ENCODE assay signal across 8 cellular contexts in the genomic region with DNA sequence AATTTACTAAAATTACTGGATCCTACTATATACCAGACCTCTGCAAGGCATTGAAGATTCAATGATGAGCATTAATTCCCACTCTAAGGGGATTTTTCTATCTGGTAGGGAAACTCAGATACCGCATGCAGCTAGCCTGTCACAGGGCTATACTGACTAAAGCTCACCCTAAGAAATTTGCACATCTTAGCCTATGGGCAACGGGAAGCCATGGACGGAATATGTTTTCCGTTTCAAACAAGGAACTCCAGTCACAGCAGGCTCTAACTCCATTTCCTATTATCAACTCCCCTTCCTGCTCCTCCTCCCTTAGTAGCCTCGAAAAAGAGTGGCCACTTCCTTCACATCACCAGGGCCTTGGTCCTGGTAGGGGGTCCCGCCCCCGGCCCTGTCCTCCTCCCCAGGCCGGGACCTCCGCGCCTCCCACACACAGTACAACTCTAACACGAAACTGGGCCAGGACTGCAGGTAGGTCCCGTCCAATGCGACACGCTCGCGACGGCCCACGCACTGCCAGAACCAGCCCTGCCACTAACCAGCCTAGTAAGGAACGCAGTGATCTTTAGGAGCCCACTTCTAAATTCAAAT. TPM values are rescaled to one million over a fixed set of nuclear protein-coding genes. Genes with fewer than 3 reads are reported as not detected.
A peak's percentile ranks its signal among the peaks of the same experiment; 100 is the strongest.
DNase-seq lines count a peak whose midpoint lies in the region; ATAC-seq, FAIRE-seq and TF ChIP-seq lines count a peak whose summit lies in the region.

No MANE protein-coding gene starts in this region.

- peak; percentile 36 for ATAC-seq in HG02798 (IDR thresholded peaks at IDR 0.05; ENCODE audit: poor library complexity, unreplicated experiment)
- peak; percentile 38 for ATAC-seq in HepG2

- peak overlapping the region; percentile 76 for H3K27ac ChIP-seq in HepG2 (ENCODE audit: extremely low read length, insufficient read depth, low read length)
- H3K27ac ChIP-seq in thymus (ENCODE audit: low read depth) = peak overlapping the region; percentile 89

- H3K9me3 ChIP-seq in HepG2 (ENCODE audit: low read length) (no peaks in the 10 kb centered on the region), thymus (ENCODE audit: control insufficient read depth) (no peaks in the 10 kb centered on the region)

- 60% methylated on average over 19 of the region's 19 CpGs for WGBS in HepG2 (ENCODE audit: low lambda C conversion rate)
- 9% methylated on average over 19 of the region's 19 CpGs for WGBS in thymus

- H3K27me3 Mint-ChIP-seq in activated CD4-positive, alpha-beta T cell treated with anti-CD3 and anti-CD28 coated beads, Interleukin-2, amount 10 ng/mL, durations not matched to agents 24 days and 14 days = peaks cover 6% of the 10 kb centered on the region
- H3K27me3 Mint-ChIP-seq in MCF 10A (ENCODE audit: insufficient read depth, unreplicated experiment) = no peaks in the 10 kb centered on the region

- peak overlapping the region; percentile 92 for H3K4me2 ChIP-seq in HepG2 (ENCODE audit: low read depth, low read length)

- no peak for TF ChIP-seq RAD21 in HepG2 (CRISPR knock-in tag; IDR thresholded peaks at IDR 0.05)

- H3K9me3 Mint-ChIP-seq in activated CD4-positive, alpha-beta T cell treated with anti-CD3 and anti-CD28 coated beads, Interleukin-2, amount 10 ng/mL, durations not matched to agents 24 days and 14 days = no peaks in the 10 kb centered on the region
- no peaks in the 10 kb centered on the region for H3K9me3 Mint-ChIP-seq in MCF 10A (ENCODE audit: unreplicated experiment)

- POLR2A ChIA-PET in MCF 10A (lab: Yijun Ruan, JAX) = interaction anchor here (0.6 to 5.9 kb wide), 14 partner anchors 10 to 1580 kb away, joined by 3 to 150 read pairs (median 5); partner anchors contain the start of genes ACTR1B and ANKRD36B
- POLR2A ChIA-PET in HepG2 (lab: Yijun Ruan, JAX) = interaction anchor here (0.6 to 12.2 kb wide), 9 partner anchors 9 to 1581 kb away, joined by 3 to 298 read pairs (median 4); partner anchors contain the start of genes ACTR1B, ANKRD36B and C2orf92

- peaks cover 18% of the 10 kb centered on the region for H3K79me2 ChIP-seq in HepG2 (ENCODE audit: insufficient read depth, low read length)

- no peak for TF ChIP-seq CTCF in MCF 10A (IDR thresholded peaks at IDR 0.05; ENCODE audit: unreplicated experiment)
- TF ChIP-seq CTCF in HepG2 (CRISPR knock-in tag; IDR thresholded peaks at IDR 0.05) = no peak

- peak overlapping the region; percentile 99 for H3K9ac ChIP-seq in HepG2 (ENCODE audit: insufficient read depth, low read depth, low read length)

- H3K36me3 ChIP-seq in HepG2 (replicated peaks in 1 of 2; ENCODE audit: control insufficient read depth in 1 of 2, insufficient read depth in 2 of 2, low read length in 2 of 2) (peaks cover 10 to 28% of the 10 kb centered on the region in 2 experiments), thymus (ENCODE audit: control insufficient read depth, insufficient read depth) (peaks cover 27% of the 10 kb centered on the region)

- CTCF ChIA-PET in MCF 10A (lab: Yijun Ruan, JAX) = interaction anchor here (0.6 to 3.6 kb wide), 6 partner anchors 18 to 1577 kb away, joined by 3 to 34 read pairs (median 6); partner anchors contain the start of gene ACTR1B
- CTCF ChIA-PET in HepG2 (lab: Yijun Ruan, JAX; ENCODE audit: low intra/inter-chr PET ratio, low total read pairs) = no interaction called here

- intact Hi-C loops in activated CD4-positive, alpha-beta T cell treated with anti-CD3 and anti-CD28 coated beads, Interleukin-2, amount 10 ng/mL, durations not matched to agents 24 days and 14 days (cut with micrococcal nuclease) = loop anchor here (1.0 to 5.0 kb wide), 4 partner anchors 19 to 1537 kb away; partner anchors contain the start of genes ACTR1B, MITD1 and MRPL30
- intact Hi-C loops in MCF 10A (cut with micrococcal nuclease) (no loop called here), HepG2 (cut with micrococcal nuclease; ENCODE audit: unreplicated experiment) (loop anchor here (5.0 kb wide), 1 partner anchor 53 kb away; no protein-coding TSS in a partner anchor)

- H3K4me1 Mint-ChIP-seq in activated CD4-positive, alpha-beta T cell treated with anti-CD3 and anti-CD28 coated beads, Interleukin-2, amount 10 ng/mL, durations not matched to agents 24 days and 14 days = peaks cover 23% of the 10 kb centered on the region
- peaks cover 12% of the 10 kb centered on the region for H3K4me1 Mint-ChIP-seq in MCF 10A (ENCODE audit: insufficient read depth, unreplicated experiment)

- no peak for DNase-seq in activated CD4-positive, alpha-beta T cell treated with anti-CD3 and anti-CD28 coated beads, Interleukin-2, amount 10 ng/mL, durations not matched to agents 24 days and 14 days
- no peak for DNase-seq in activated CD4-positive, alpha-beta T cell treated with anti-CD3 and anti-CD28 coated beads, Interleukin-2, amount 50 U/mL, for 1 hour
- DNase-seq in NOMO-1 (lab: John Stamatoyannopoulos, UW; ENCODE audit: unreplicated experiment in 2 of 2) (peak; percentile 41 to 47), MCF 10A (ENCODE audit: unreplicated experiment) (no peak), HepG2 (ENCODE audit: low spot score) (no peak), NCI-H446 (lab: John Stamatoyannopoulos, UW) (no peak)

- H4K20me1 ChIP-seq in HepG2 (ENCODE audit: insufficient read depth, low read length) = no peaks in the 10 kb centered on the region

- peaks cover 28% of the 10 kb centered on the region for H3K36me3 Mint-ChIP-seq in activated CD4-positive, alpha-beta T cell treated with anti-CD3 and anti-CD28 coated beads, Interleukin-2, amount 10 ng/mL, durations not matched to agents 24 days and 14 days (ENCODE audit: low read depth)
- H3K36me3 Mint-ChIP-seq in MCF 10A (ENCODE audit: insufficient read depth, unreplicated experiment) = peaks cover 35% of the 10 kb centered on the region

- no peak for TF ChIP-seq POLR2A in HepG2 (IDR thresholded peaks at IDR 0.05; ENCODE audit: insufficient read depth in 1 of 2, low read depth in 2 of 2, low read length in 2 of 2)

- in situ Hi-C loops in HepG2 (cut with HindIII; ENCODE audit: extremely low pct_ligation_motif_present, low pct_unique_long_range_greater_than_20kb) = no loop called here

- H3K27me3 ChIP-seq in HepG2 (ENCODE audit: control insufficient read depth in 1 of 2, insufficient read depth in 2 of 2, low read length in 2 of 2) (no peaks in the 10 kb centered on the region; a peak in 1 of 5 replicates), thymus (ENCODE audit: control insufficient read depth, insufficient read depth) (no peaks in the 10 kb centered on the region)

- peak overlapping the region; percentile 96 for H2AFZ ChIP-seq in HepG2 (ENCODE audit: low read length)

- TSS peak; percentile 79 for BruUV-seq in MCF 10A (replicated peaks; lab: Mats Ljungman, UMichigan)
- TSS peak; percentile 87 for BruUV-seq in HepG2 (replicated peaks; lab: Mats Ljungman, UMichigan)

- H3K4me3 ChIP-seq in HepG2 (replicated peaks in 1 of 3; ENCODE audit: insufficient read depth in 1 of 3, low read depth in 2 of 3, low read length in 3 of 3) (peak overlapping the region; percentile 60 to 100 (median 99)), thymus (ENCODE audit: low read length) (peak overlapping the region; percentile 79)

- H3K27ac Mint-ChIP-seq in activated CD4-positive, alpha-beta T cell treated with anti-CD3 and anti-CD28 coated beads, Interleukin-2, amount 10 ng/mL, durations not matched to agents 24 days and 14 days = peak overlapping the region; percentile 96
- peak overlapping the region; percentile 90 for H3K27ac Mint-ChIP-seq in MCF 10A (ENCODE audit: low read depth, unreplicated experiment)

- FAIRE-seq in HepG2 (lab: Jason Lieb, UNC) = no peak

- TF ChIP-seq EP300 in HepG2 (IDR thresholded peaks at IDR 0.05; ENCODE audit: low read depth in 2 of 2, low read length in 2 of 2) = no peak
- no peak for TF ChIP-seq EP300 in HepG2 (CRISPR knock-in tag; IDR thresholded peaks at IDR 0.05; ENCODE audit: borderline replicate concordance)

- peaks cover 21% of the 10 kb centered on the region for H3K4me1 ChIP-seq in HepG2 (ENCODE audit: insufficient read depth, low read length)
- H3K4me1 ChIP-seq in thymus (ENCODE audit: control insufficient read depth, insufficient read depth, low read length) = peaks cover 6% of the 10 kb centered on the region

- H3K4me3 Mint-ChIP-seq in activated CD4-positive, alpha-beta T cell treated with anti-CD3 and anti-CD28 coated beads, Interleukin-2, amount 10 ng/mL, durations not matched to agents 24 days and 14 days = peak overlapping the region; percentile 94
- peak overlapping the region; percentile 96 for H3K4me3 Mint-ChIP-seq in MCF 10A (ENCODE audit: unreplicated experiment)

RNA-seq across cellular contexts. Expression of gene COX5B, which starts 0.7 kb away (rescaled TPM):
- 227 and 233 TPM in 2 replicates for total RNA-seq in activated CD4-positive, alpha-beta T cell treated with anti-CD3 and anti-CD28 coated beads, Interleukin-2, amount 10 ng/mL, durations not matched to agents 24 days and 14 days
- total RNA-seq in MCF 10A (2022) (272 and 284 TPM in 2 replicates), HepG2 (2016; rRNA removed; fragmentation: Illumina TruSeq; extraction: Trizol) (453 and 457 TPM in 2 replicates)
- total RNA-seq in HepG2 (2016; cell fraction: cytosol; rRNA removed; fragmentation: Illumina TruSeq; extraction: Trizol; ENCODE audit: low read depth) = 171 and 178 TPM in 2 replicates
- total RNA-seq in HepG2 (2016; cell fraction: insoluble cytoplasmic fraction; rRNA removed; fragmentation: Illumina TruSeq; extraction: Trizol) = 461 and 544 TPM in 2 replicates
- 139 and 150 TPM in 2 replicates for total RNA-seq in HepG2 (2016; cell fraction: membrane; rRNA removed; fragmentation: Illumina TruSeq; extraction: Trizol)
- total RNA-seq in HepG2 (2016; cell fraction: nucleus; rRNA removed; fragmentation: Illumina TruSeq; extraction: Trizol) = 157 and 190 TPM in 2 replicates
- polyA plus RNA-seq in HepG2 (2011; rRNA removed) (440 and 536 TPM in 2 replicates), thymus (247 TPM)
- 532 and 716 TPM in 2 replicates for polyA plus RNA-seq in HepG2 (2011; cell fraction: cytosol; rRNA removed)
- 231 and 254 TPM in 2 replicates for polyA plus RNA-seq in HepG2 (2011; cell fraction: nucleus; rRNA removed)
- polyA plus RNA-seq in HepG2 (2012) = 249 and 275 TPM in 2 replicates
- polyA plus RNA-seq in HepG2 (2016; cell fraction: cytosol; fragmentation: Illumina TruSeq; extraction: Trizol; ENCODE audit: low read depth) = 152 and 159 TPM in 2 replicates
- polyA plus RNA-seq in HepG2 (2016; cell fraction: insoluble cytoplasmic fraction; fragmentation: Illumina TruSeq; extraction: Trizol; ENCODE audit: low read depth) = 356 and 383 TPM in 2 replicates
- polyA plus RNA-seq in HepG2 (2016; cell fraction: membrane; fragmentation: Illumina TruSeq; extraction: Trizol; ENCODE audit: low read depth) = 107 and 113 TPM in 2 replicates
- polyA plus RNA-seq in HepG2 (2016; cell fraction: nucleus; fragmentation: Illumina TruSeq; extraction: Trizol; ENCODE audit: insufficient read depth, low read depth) = 248 and 261 TPM in 2 replicates
- 67.4 and 92.1 TPM in 2 replicates for polyA minus RNA-seq in HepG2 (2011; rRNA and poly(A)+ RNA removed; ENCODE audit: low replicate concordance)
- 75.3 and 98.0 TPM in 2 replicates for polyA minus RNA-seq in HepG2 (2011; cell fraction: cytosol; rRNA and poly(A)+ RNA removed)
- 53.7 and 62.3 TPM in 2 replicates for polyA minus RNA-seq in HepG2 (2011; cell fraction: nucleus; rRNA and poly(A)+ RNA removed)

RNA-seq across cellular contexts. Expression of gene ACTR1B, which starts 18.6 kb away (rescaled TPM):
- total RNA-seq in activated CD4-positive, alpha-beta T cell treated with anti-CD3 and anti-CD28 coated beads, Interleukin-2, amount 10 ng/mL, durations not matched to agents 24 days and 14 days = 122 TPM in 2 replicates
- total RNA-seq in MCF 10A (2022) = 56.8 and 63.7 TPM in 2 replicates
- total RNA-seq in HepG2 (2016; rRNA removed; fragmentation: Illumina TruSeq; extraction: Trizol) = 59.9 and 76.7 TPM in 2 replicates
- 70.2 and 78.4 TPM in 2 replicates for total RNA-seq in HepG2 (2016; cell fraction: cytosol; rRNA removed; fragmentation: Illumina TruSeq; extraction: Trizol; ENCODE audit: low read depth)
- total RNA-seq in HepG2 (2016; cell fraction: insoluble cytoplasmic fraction; rRNA removed; fragmentation: Illumina TruSeq; extraction: Trizol) = 55.1 and 78.5 TPM in 2 replicates
- 130 and 146 TPM in 2 replicates for total RNA-seq in HepG2 (2016; cell fraction: membrane; rRNA removed; fragmentation: Illumina TruSeq; extraction: Trizol)
- total RNA-seq in HepG2 (2016; cell fraction: nucleus; rRNA removed; fragmentation: Illumina TruSeq; extraction: Trizol) = 55.2 and 70.0 TPM in 2 replicates
- polyA plus RNA-seq in HepG2 (2011; rRNA removed) = 61.7 and 77.6 TPM in 2 replicates
- polyA plus RNA-seq in HepG2 (2011; cell fraction: cytosol; rRNA removed) = 55.9 and 77.2 TPM in 2 replicates
- polyA plus RNA-seq in HepG2 (2011; cell fraction: nucleus; rRNA removed) = 251 and 257 TPM in 2 replicates
- polyA plus RNA-seq in HepG2 (2012) = 53.7 and 58.6 TPM in 2 replicates
- 74.0 and 88.4 TPM in 2 replicates for polyA plus RNA-seq in HepG2 (2016; cell fraction: cytosol; fragmentation: Illumina TruSeq; extraction: Trizol; ENCODE audit: low read depth)
- 55.8 and 66.7 TPM in 2 replicates for polyA plus RNA-seq in HepG2 (2016; cell fraction: insoluble cytoplasmic fraction; fragmentation: Illumina TruSeq; extraction: Trizol; ENCODE audit: low read depth)
- polyA plus RNA-seq in HepG2 (2016; cell fraction: membrane; fragmentation: Illumina TruSeq; extraction: Trizol; ENCODE audit: low read depth) = 105 and 114 TPM in 2 replicates
- polyA plus RNA-seq in HepG2 (2016; cell fraction: nucleus; fragmentation: Illumina TruSeq; extraction: Trizol; ENCODE audit: insufficient read depth, low read depth) = 103 and 116 TPM in 2 replicates
- 87.1 and 132 TPM in 2 replicates for polyA minus RNA-seq in HepG2 (2011; rRNA and poly(A)+ RNA removed; ENCODE audit: low replicate concordance)
- polyA minus RNA-seq in HepG2 (2011; cell fraction: cytosol; rRNA and poly(A)+ RNA removed) = 28.5 and 31.1 TPM in 2 replicates
- polyA minus RNA-seq in HepG2 (2011; cell fraction: nucleus; rRNA and poly(A)+ RNA removed) = 72.0 and 76.6 TPM in 2 replicates
- polyA plus RNA-seq in thymus = 73.2 TPM

RNA-seq across cellular contexts. Expression of gene C2orf92, which starts 24.3 kb away (rescaled TPM):
- 16.8 and 16.9 TPM in 2 replicates for total RNA-seq in activated CD4-positive, alpha-beta T cell treated with anti-CD3 and anti-CD28 coated beads, Interleukin-2, amount 10 ng/mL, durations not matched to agents 24 days and 14 days
- total RNA-seq in MCF 10A (2022) (5.3 and 7.6 TPM in 2 replicates), HepG2 (2016; rRNA removed; fragmentation: Illumina TruSeq; extraction: Trizol) (1.5 and 4.9 TPM in 2 replicates)
- total RNA-seq in HepG2 (2016; cell fraction: cytosol; rRNA removed; fragmentation: Illumina TruSeq; extraction: Trizol; ENCODE audit: low read depth) = 1.7 and 3.6 TPM in 2 replicates
- 1.2 and 6.7 TPM in 2 replicates for total RNA-seq in HepG2 (2016; cell fraction: insoluble cytoplasmic fraction; rRNA removed; fragmentation: Illumina TruSeq; extraction: Trizol)
- 2.5 and 2.8 TPM in 2 replicates for total RNA-seq in HepG2 (2016; cell fraction: membrane; rRNA removed; fragmentation: Illumina TruSeq; extraction: Trizol)
- total RNA-seq in HepG2 (2016; cell fraction: nucleus; rRNA removed; fragmentation: Illumina TruSeq; extraction: Trizol) = 9.5 and 13.0 TPM in 2 replicates
- polyA plus RNA-seq in HepG2 (2011; rRNA removed) (5.0 and 9.4 TPM in 2 replicates), thymus (13.1 TPM)
- 0.79 and 0.97 TPM in 2 replicates for polyA plus RNA-seq in HepG2 (2011; cell fraction: cytosol; rRNA removed)
- polyA plus RNA-seq in HepG2 (2011; cell fraction: nucleus; rRNA removed) = 23.3 and 26.6 TPM in 2 replicates
- polyA plus RNA-seq in HepG2 (2012) = 4.1 TPM in 2 replicates
- 1.4 and 1.6 TPM in 2 replicates for polyA plus RNA-seq in HepG2 (2016; cell fraction: cytosol; fragmentation: Illumina TruSeq; extraction: Trizol; ENCODE audit: low read depth)
- 0.93 and 1.3 TPM in 2 replicates for polyA plus RNA-seq in HepG2 (2016; cell fraction: insoluble cytoplasmic fraction; fragmentation: Illumina TruSeq; extraction: Trizol; ENCODE audit: low read depth)
- polyA plus RNA-seq in HepG2 (2016; cell fraction: membrane; fragmentation: Illumina TruSeq; extraction: Trizol; ENCODE audit: low read depth) = 1.4 and 2.0 TPM in 2 replicates
- polyA plus RNA-seq in HepG2 (2016; cell fraction: nucleus; fragmentation: Illumina TruSeq; extraction: Trizol; ENCODE audit: insufficient read depth, low read depth) = 22.0 and 25.3 TPM in 2 replicates
- polyA minus RNA-seq in HepG2 (2011; rRNA and poly(A)+ RNA removed; ENCODE audit: low replicate concordance) = 3.2 and 12.3 TPM in 2 replicates
- polyA minus RNA-seq in HepG2 (2011; cell fraction: cytosol; rRNA and poly(A)+ RNA removed) = 0.62 and 0.89 TPM in 2 replicates
- polyA minus RNA-seq in HepG2 (2011; cell fraction: nucleus; rRNA and poly(A)+ RNA removed) = 23.7 and 26.4 TPM in 2 replicates

RNA-seq across cellular contexts. Expression of gene ANKRD36B, which starts 55.5 kb away (rescaled TPM):
- total RNA-seq in activated CD4-positive, alpha-beta T cell treated with anti-CD3 and anti-CD28 coated beads, Interleukin-2, amount 10 ng/mL, durations not matched to agents 24 days and 14 days = 40.0 and 40.1 TPM in 2 replicates
- total RNA-seq in MCF 10A (2022) = 21.5 and 32.3 TPM in 2 replicates
- total RNA-seq in HepG2 (2016; rRNA removed; fragmentation: Illumina TruSeq; extraction: Trizol) = 7.4 and 34.8 TPM in 2 replicates
- total RNA-seq in HepG2 (2016; cell fraction: cytosol; rRNA removed; fragmentation: Illumina TruSeq; extraction: Trizol; ENCODE audit: low read depth) = 10.8 and 17.5 TPM in 2 replicates
- 8.0 and 32.0 TPM in 2 replicates for total RNA-seq in HepG2 (2016; cell fraction: insoluble cytoplasmic fraction; rRNA removed; fragmentation: Illumina TruSeq; extraction: Trizol)
- total RNA-seq in HepG2 (2016; cell fraction: membrane; rRNA removed; fragmentation: Illumina TruSeq; extraction: Trizol) = 14.3 and 14.7 TPM in 2 replicates
- 115 and 125 TPM in 2 replicates for total RNA-seq in HepG2 (2016; cell fraction: nucleus; rRNA removed; fragmentation: Illumina TruSeq; extraction: Trizol)
- polyA plus RNA-seq in HepG2 (2011; rRNA removed) = 5.5 and 7.3 TPM in 2 replicates
- polyA plus RNA-seq in HepG2 (2011; cell fraction: cytosol; rRNA removed) = 0.60 and 0.63 TPM in 2 replicates
- polyA plus RNA-seq in HepG2 (2011; cell fraction: nucleus; rRNA removed) = 28.4 and 36.1 TPM in 2 replicates
- polyA plus RNA-seq in HepG2 (2012) = 4.2 and 7.8 TPM in 2 replicates
- polyA plus RNA-seq in HepG2 (2016; cell fraction: cytosol; fragmentation: Illumina TruSeq; extraction: Trizol; ENCODE audit: low read depth) = 0.32 and 0.77 TPM in 2 replicates
- 3.2 and 4.1 TPM in 2 replicates for polyA plus RNA-seq in HepG2 (2016; cell fraction: insoluble cytoplasmic fraction; fragmentation: Illumina TruSeq; extraction: Trizol; ENCODE audit: low read depth)
- polyA plus RNA-seq in HepG2 (2016; cell fraction: membrane; fragmentation: Illumina TruSeq; extraction: Trizol; ENCODE audit: low read depth) = 0.80 and 1.2 TPM in 2 replicates
- polyA plus RNA-seq in HepG2 (2016; cell fraction: nucleus; fragmentation: Illumina TruSeq; extraction: Trizol; ENCODE audit: insufficient read depth, low read depth) = 38.1 and 43.9 TPM in 2 replicates
- 17.3 and 47.3 TPM in 2 replicates for polyA minus RNA-seq in HepG2 (2011; rRNA and poly(A)+ RNA removed; ENCODE audit: low replicate concordance)
- polyA minus RNA-seq in HepG2 (2011; cell fraction: cytosol; rRNA and poly(A)+ RNA removed) = 3.7 and 4.6 TPM in 2 replicates
- 274 and 291 TPM in 2 replicates for polyA minus RNA-seq in HepG2 (2011; cell fraction: nucleus; rRNA and poly(A)+ RNA removed)
- polyA plus RNA-seq in thymus = 47.6 TPM

Comparison
In these comparisons a context has a peak if more than half of its experiments do, and no peak if none do; other contexts are left out.
1. DNase-seq: peak in NOMO-1 (2 of 2); none in activated CD4-positive, alpha-beta T cell treated with anti-CD3 and anti-CD28 coated beads, Interleukin-2, amount 10 ng/mL, durations not matched to agents 24 days and 14 days (single experiment), activated CD4-positive, alpha-beta T cell treated with anti-CD3 and anti-CD28 coated beads, Interleukin-2, amount 50 U/mL, for 1 hour (single experiment), MCF 10A (single experiment), HepG2 (single experiment) and NCI-H446 (0 of 2).